19 cellular contexts compared by ENCODE assay signal in the genomic region with DNA sequence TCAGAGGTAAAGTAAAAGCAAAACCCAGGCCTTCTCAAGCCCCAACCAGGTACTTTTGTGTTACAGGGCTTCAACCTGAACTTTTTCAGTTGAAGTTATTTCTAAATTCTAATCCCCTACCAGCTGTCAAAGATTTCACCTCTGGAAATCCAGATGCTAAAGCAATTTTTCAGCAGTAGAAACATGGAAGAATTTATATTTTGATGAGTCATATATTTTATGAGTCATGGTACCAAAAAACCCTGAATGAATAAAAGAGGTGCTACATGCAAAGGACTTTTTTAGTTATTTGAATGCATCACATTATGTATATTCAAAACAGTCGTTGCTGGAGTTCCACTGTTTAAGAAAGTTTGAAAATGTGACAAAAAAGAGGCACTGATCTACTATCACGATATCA.
DNase-seq lines count a peak whose midpoint lies in the region; ATAC-seq, FAIRE-seq and TF ChIP-seq lines count a peak whose summit lies in the region.
"Had no signal": no experiment of that assay in that cellular context is flagged by ENCODE, and none has a peak within 500 bp of the region (broad histone marks: within the 10 kb centered on the region; RNA-seq: fewer than 3 reads in every experiment).

No MANE protein-coding gene starts in this region.

- H3K36me3 ChIP-seq in bronchial epithelial cell (ENCODE audit: control insufficient read depth, insufficient read depth, low read length), result no peaks in the 10 kb centered on the region
- H3K36me3 ChIP-seq in left ventricle myocardium inferior, result no peaks in the 10 kb centered on the region

- no peak overlapping the region for H3K4me3 ChIP-seq in bronchial epithelial cell (ENCODE audit: low read depth, low read length)
- H3K4me3 ChIP-seq in left ventricle myocardium inferior, result no peak overlapping the region
- H3K4me3 ChIP-seq: GM12878 had no signal

- no peak overlapping the region for H3K27ac ChIP-seq in foreskin keratinocyte
- no peak overlapping the region for H3K27ac ChIP-seq in left ventricle myocardium inferior (replicated peaks)

- TF ChIP-seq CTCF in bronchial epithelial cell (IDR thresholded peaks at IDR 0.05; ENCODE audit: insufficient read depth, low read length, severe bottlenecking), result no peak
- TF ChIP-seq CTCF in foreskin keratinocyte (conservative IDR thresholded peaks at IDR 0.05), result no peak
- no peak for TF ChIP-seq CTCF in left ventricle myocardium inferior (IDR thresholded peaks at IDR 0.05; ENCODE audit: borderline replicate concordance)

- no peaks in the 10 kb centered on the region for H3K9me3 ChIP-seq in left ventricle myocardium inferior (replicated peaks)

- H3K4me1 ChIP-seq in foreskin keratinocyte (no peaks in the 10 kb centered on the region), left ventricle myocardium inferior (no peaks in the 10 kb centered on the region)

- intact Hi-C loops in left ventricle myocardium inferior (cut with micrococcal nuclease), result no loop called here

- H3K27me3 ChIP-seq in bronchial epithelial cell (ENCODE audit: control insufficient read depth, insufficient read depth, low read length) (no peaks in the 10 kb centered on the region), foreskin keratinocyte (no peaks in the 10 kb centered on the region), left ventricle myocardium inferior (ENCODE audit: low read depth) (no peaks in the 10 kb centered on the region)

- DNase-seq in EL, result peak; percentile 2
- peak; percentile 36 for DNase-seq in HT1080 (ENCODE audit: low read depth)
- DNase-seq in bronchial epithelial cell (ENCODE audit: low read depth), result peak; percentile 18
- no peak for DNase-seq in foreskin keratinocyte
- DNase-seq in stimulated activated CD4-positive, alpha-beta T cell treated with anti-CD3 and anti-CD28 coated beads, Interleukin-4, amount 100 ng/mL, for 24 hours, result no peak
- no peak for DNase-seq in glomerular visceral epithelial cell (ENCODE audit: extremely low spot score)
- DNase-seq in activated CD8-positive, alpha-beta memory T cell treated with anti-CD3 and anti-CD28 coated beads, Interleukin-2, amount 50 U/mL, for 4 hours, result no peak
- no peak for DNase-seq in left ventricle myocardium inferior
- DNase-seq: COR-L47, DMS 273 treated with DMSO at 0.1 percent for 48 hours, DND-41, GDM1, MM.1S, NCI-H1092, NCI-H146, NCI-H2029 treated with DMSO at 0.1 percent for 48 hours, NCI-H2171, NCI-H526 had no signal

- ATAC-seq in foreskin keratinocyte, result peak; percentile 27
- ATAC-seq: GM12878 had no signal

- no peak for FAIRE-seq in bronchial epithelial cell (lab: Jason Lieb, UNC)
- FAIRE-seq: GM12878 had no signal

Comparison
In these comparisons a context has a peak if more than half of its experiments do, and no peak if none do; other contexts are left out.
1. DNase-seq: peak in EL (single experiment), HT1080 (single experiment) and bronchial epithelial cell (single experiment); none in foreskin keratinocyte (0 of 2), stimulated activated CD4-positive, alpha-beta T cell treated with anti-CD3 and anti-CD28 coated beads, Interleukin-4, amount 100 ng/mL, for 24 hours (single experiment), glomerular visceral epithelial cell (single experiment), activated CD8-positive, alpha-beta memory T cell treated with anti-CD3 and anti-CD28 coated beads, Interleukin-2, amount 50 U/mL, for 4 hours (single experiment) and left ventricle myocardium inferior (single experiment).